8 cellular contexts compared by ENCODE assay signal in the genomic region with DNA sequence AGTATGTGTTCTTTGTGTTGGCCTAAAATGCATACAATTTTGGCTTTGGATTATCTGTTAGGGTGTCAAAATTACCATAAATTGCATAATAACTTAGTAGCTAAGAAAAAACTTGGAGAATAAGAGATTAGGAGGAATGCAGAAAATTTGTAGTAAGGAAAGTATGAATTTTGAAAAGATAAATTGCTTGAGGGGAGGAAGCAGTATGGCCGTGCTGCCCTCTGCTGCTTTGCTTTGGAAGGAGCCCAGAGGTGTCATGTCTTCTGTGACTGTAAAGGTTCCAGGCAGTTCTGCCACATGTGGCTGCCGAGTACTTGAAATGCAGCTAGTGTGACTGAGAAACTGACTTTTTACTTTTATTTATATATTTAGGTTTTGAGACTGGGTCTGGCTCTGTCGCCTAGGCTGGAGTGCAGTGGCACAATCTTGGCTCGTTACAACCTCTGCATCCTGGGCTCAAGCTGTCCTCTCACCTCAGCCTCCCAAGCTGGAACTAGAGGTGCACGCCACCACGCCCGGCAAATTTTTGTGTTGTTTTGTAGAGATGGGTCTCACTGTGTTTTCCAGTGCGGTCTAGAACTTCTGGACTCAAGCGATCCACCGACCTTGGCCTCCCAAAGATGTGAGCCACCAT. TPM values are rescaled to one million over a fixed set of nuclear protein-coding genes. Genes with fewer than 3 reads are reported as not detected.
DNase-seq lines count a peak whose midpoint lies in the region; ATAC-seq lines count a peak whose summit lies in the region.

No MANE protein-coding gene starts in this region.

- H3K27me3 ChIP-seq in ectodermal cell (ENCODE audit: control insufficient read depth, insufficient read depth, low read length, poor library complexity, severe bottlenecking) = no peaks in the 10 kb centered on the region

- H3K4me1 ChIP-seq in ectodermal cell (ENCODE audit: control insufficient read depth, insufficient read depth, low read length) = no peaks in the 10 kb centered on the region

- ATAC-seq in HG03460 (IDR thresholded peaks at IDR 0.05; ENCODE audit: unreplicated experiment) = no peak

- H3K27ac ChIP-seq in ectodermal cell (ENCODE audit: insufficient read depth, low read depth, low read length, poor library complexity, severe bottlenecking) (no peak overlapping the region), substantia nigra (ENCODE audit: low read depth, low read length, poor library complexity, severe bottlenecking) (no peak overlapping the region)

- H3K36me3 ChIP-seq in ectodermal cell (ENCODE audit: control insufficient read depth, insufficient read depth, low read length) = peaks cover 28% of the 10 kb centered on the region

- 78 to 83% methylated on average over 10 of the region's 10 CpGs for WGBS in ectodermal cell, 2 experiments

- DNase-seq in activated gamma-delta T cell treated with Interleukin-2 at 50 U/mL for 16 hours (peak; percentile 66), activated gamma-delta T cell (lab: John Stamatoyannopoulos, UW) (no peak), NCI-H2171 treated with DMSO at 0.1 percent for 48 hours (lab: John Stamatoyannopoulos, UW) (peak; percentile 60), midbrain (lab: John Stamatoyannopoulos, UW) (peak; percentile 34), substantia nigra (lab: John Stamatoyannopoulos, UW) (peak in 26 of 49 donors; percentile 2 to 58 (median 29))
- DNase-seq in activated CD4-positive, alpha-beta T cell treated with anti-CD3 and anti-CD28 coated beads, Interleukin-2, amount 50 U/mL, for 48 hours = peak; percentile 67 to 74

- H3K9me3 ChIP-seq in ectodermal cell (ENCODE audit: control insufficient read depth, low read length) = no peaks in the 10 kb centered on the region

- peak overlapping the region; percentile 98 for H3K4me3 ChIP-seq in ectodermal cell (ENCODE audit: insufficient read depth, low read depth, low read length)

RNA-seq across cellular contexts. Expression of gene ADSL, which starts 1.8 kb away (rescaled TPM):
- polyA plus RNA-seq in ectodermal cell (2013, experiment 1 of 4) = 127 TPM
- 122 TPM for polyA plus RNA-seq in ectodermal cell (2013, experiment 2 of 4)
- polyA plus RNA-seq in ectodermal cell (2013, experiment 3 of 4) = 110 TPM
- polyA plus RNA-seq in ectodermal cell (2013, experiment 4 of 4) = 110 TPM

RNA-seq across cellular contexts. Expression of gene SGSM3, which starts 22.3 kb away (rescaled TPM):
- polyA plus RNA-seq in ectodermal cell (2013, experiment 1 of 4) = 122 TPM
- 106 TPM for polyA plus RNA-seq in ectodermal cell (2013, experiment 2 of 4)
- 87.6 TPM for polyA plus RNA-seq in ectodermal cell (2013, experiment 3 of 4)
- polyA plus RNA-seq in ectodermal cell (2013, experiment 4 of 4) = 92.9 TPM
